Comparison of ENCODE assay signal across 8 cellular contexts in genomic region chr12:70243510-70244331, GRCh38. TPM values are rescaled to one million over a fixed set of nuclear protein-coding genes. Genes with fewer than 3 reads are reported as not detected.
A peak's percentile ranks its signal among the peaks of the same experiment; 100 is the strongest.
DNase-seq lines count a peak whose midpoint lies in the region; ATAC-seq and TF ChIP-seq lines count a peak whose summit lies in the region.

No MANE protein-coding gene starts in this region.

- H3F3A ChIP-seq in neural cell (ENCODE audit: insufficient read depth, low read length, poor library complexity, severe bottlenecking), result no peaks in the 10 kb centered on the region

- H3K27ac Mint-ChIP-seq in activated T-helper 2 cell treated with anti-CD3 and anti-CD28 coated beads, Interferon-gamma antibody, Interleukin-2, Interleukin-4, amounts not matched to agents 10 μg/mL and 5 μg/mL and 100 μg/mL, durations not matched to agents 14 hours and 24 hours and 36 hours, result peak overlapping the region; percentile 99
- H3K27ac Mint-ChIP-seq in stimulated activated naive CD8-positive, alpha-beta T cell treated with anti-CD3 and anti-CD28 coated beads, Interleukin-15, amount 100 ng/mL, for 72 hours, result peak overlapping the region; percentile 99 to 100

- TF ChIP-seq RAD21 in neural cell (conservative IDR thresholded peaks at IDR 0.05), result no peak

- intact Hi-C loops in Panc1 (cut with micrococcal nuclease; ENCODE audit: unreplicated experiment), result loop anchor here (10.0 kb wide), 1 partner anchor 339 kb away; no protein-coding TSS in a partner anchor
- intact Hi-C loops in activated T-helper 2 cell treated with anti-CD3 and anti-CD28 coated beads, Interferon-gamma antibody, Interleukin-2, Interleukin-4, amounts not matched to agents 10 μg/mL and 5 μg/mL and 100 μg/mL, durations not matched to agents 14 hours and 24 hours and 36 hours (cut with micrococcal nuclease), result loop anchor here (1.0 to 5.0 kb wide), 7 partner anchors 21 to 1436 kb away; partner anchors contain the start of genes KCNMB4, MDM2, RAB3IP and THAP2

- H3K36me3 ChIP-seq in Panc1 (ENCODE audit: control insufficient read depth, insufficient read depth, low read length), result peaks cover 7% of the 10 kb centered on the region
- H3K36me3 ChIP-seq in neural cell (ENCODE audit: insufficient read depth, low read length), result peaks cover 13% of the 10 kb centered on the region

- no peaks in the 10 kb centered on the region for H3K27me3 ChIP-seq in Panc1 (ENCODE audit: control insufficient read depth, insufficient read depth, low read length)
- no peaks in the 10 kb centered on the region for H3K27me3 ChIP-seq in neural cell (ENCODE audit: insufficient read depth, low read depth, low read length)

- H4K20me1 ChIP-seq in neural cell (ENCODE audit: insufficient read depth), result no peaks in the 10 kb centered on the region

- H3K27ac ChIP-seq in Panc1 (ENCODE audit: low read length) (peak overlapping the region; percentile 96), neural cell (ENCODE audit: low read length) (peak overlapping the region; percentile 97)

- peak; percentile 51 for ATAC-seq in GM21381 (IDR thresholded peaks at IDR 0.05; ENCODE audit: unreplicated experiment)
- peak; percentile 90 for ATAC-seq in Panc1
- peak; percentile 79 for ATAC-seq in stimulated activated naive CD8-positive, alpha-beta T cell treated with anti-CD3 and anti-CD28 coated beads, Interleukin-15, amount 100 ng/mL, for 72 hours

- H3K9ac ChIP-seq in neural cell (ENCODE audit: low read length), result peak overlapping the region; percentile 98

- H3K4me3 ChIP-seq in Panc1 (ENCODE audit: low read depth in 2 of 2, low read length in 2 of 2) (peak overlapping the region; percentile 93 to 98), fibroblast of the aortic adventitia (ENCODE audit: low read depth, low read length) (peak overlapping the region; percentile 86), neural cell (ENCODE audit: low read length) (peak overlapping the region; percentile 79)

- peak overlapping the region; percentile 97 for H3K4me3 Mint-ChIP-seq in activated T-helper 2 cell treated with anti-CD3 and anti-CD28 coated beads, Interferon-gamma antibody, Interleukin-2, Interleukin-4, amounts not matched to agents 10 μg/mL and 5 μg/mL and 100 μg/mL, durations not matched to agents 14 hours and 24 hours and 36 hours (ENCODE audit: low read depth)
- peak overlapping the region; percentile 91 to 98 for H3K4me3 Mint-ChIP-seq in stimulated activated naive CD8-positive, alpha-beta T cell treated with anti-CD3 and anti-CD28 coated beads, Interleukin-15, amount 100 ng/mL, for 72 hours

- CTCF ChIA-PET in Panc1 (lab: Charles Lee), result interaction anchor here (0.6 kb wide), 1 partner anchor 97 kb away, joined by 4 read pairs; no protein-coding TSS in a partner anchor

- no TSS peak for BruUV-seq in Panc1 (replicated peaks; lab: Mats Ljungman, UMichigan)

- H3K9me3 ChIP-seq in Panc1 (ENCODE audit: control insufficient read depth, insufficient read depth, low read depth, low read length), result no peaks in the 10 kb centered on the region
- no peaks in the 10 kb centered on the region for H3K9me3 ChIP-seq in neural cell (ENCODE audit: low read length)

- H3K4me1 ChIP-seq in Panc1 (ENCODE audit: control insufficient read depth, insufficient read depth, low read length), result peaks cover 32% of the 10 kb centered on the region

- H3K9me3 Mint-ChIP-seq in activated T-helper 2 cell treated with anti-CD3 and anti-CD28 coated beads, Interferon-gamma antibody, Interleukin-2, Interleukin-4, amounts not matched to agents 10 μg/mL and 5 μg/mL and 100 μg/mL, durations not matched to agents 14 hours and 24 hours and 36 hours, result no peaks in the 10 kb centered on the region
- peaks cover 0 to 7% of the 10 kb centered on the region in 2 donors for H3K9me3 Mint-ChIP-seq in stimulated activated naive CD8-positive, alpha-beta T cell treated with anti-CD3 and anti-CD28 coated beads, Interleukin-15, amount 100 ng/mL, for 72 hours

- DNase-seq in DMS153 (lab: John Stamatoyannopoulos, UW) (peak; percentile 64), HT1080 (ENCODE audit: low read depth) (peak; percentile 29), Panc1 (ENCODE audit: low read depth, low spot score) (no peak), fibroblast of the aortic adventitia (ENCODE audit: low read depth) (peak; percentile 57)
- DNase-seq in activated T-helper 2 cell treated with anti-CD3 and anti-CD28 coated beads, Interferon-gamma antibody, Interleukin-2, Interleukin-4, amounts not matched to agents 10 μg/mL and 5 μg/mL and 100 μg/mL, durations not matched to agents 14 hours and 24 hours and 36 hours (ENCODE audit: low spot score), result peak; percentile 49
- peak; percentile 40 to 73 for DNase-seq in stimulated activated naive CD8-positive, alpha-beta T cell treated with anti-CD3 and anti-CD28 coated beads, Interleukin-15, amount 100 ng/mL, for 72 hours

- peak overlapping the region; percentile 93 for H3K4me2 ChIP-seq in neural cell (ENCODE audit: low read length)

- H3K27me3 Mint-ChIP-seq in activated T-helper 2 cell treated with anti-CD3 and anti-CD28 coated beads, Interferon-gamma antibody, Interleukin-2, Interleukin-4, amounts not matched to agents 10 μg/mL and 5 μg/mL and 100 μg/mL, durations not matched to agents 14 hours and 24 hours and 36 hours (ENCODE audit: low read depth), result no peaks in the 10 kb centered on the region
- no peaks in the 10 kb centered on the region for H3K27me3 Mint-ChIP-seq in stimulated activated naive CD8-positive, alpha-beta T cell treated with anti-CD3 and anti-CD28 coated beads, Interleukin-15, amount 100 ng/mL, for 72 hours

- peaks cover 52% of the 10 kb centered on the region for H3K4me1 Mint-ChIP-seq in activated T-helper 2 cell treated with anti-CD3 and anti-CD28 coated beads, Interferon-gamma antibody, Interleukin-2, Interleukin-4, amounts not matched to agents 10 μg/mL and 5 μg/mL and 100 μg/mL, durations not matched to agents 14 hours and 24 hours and 36 hours (ENCODE audit: low read depth)
- peaks cover 60% of the 10 kb centered on the region for H3K4me1 Mint-ChIP-seq in stimulated activated naive CD8-positive, alpha-beta T cell treated with anti-CD3 and anti-CD28 coated beads, Interleukin-15, amount 100 ng/mL, for 72 hours

- TF ChIP-seq CTCF in Panc1 (IDR thresholded peaks at IDR 0.05), result no peak
- TF ChIP-seq CTCF in fibroblast of the aortic adventitia (IDR thresholded peaks at IDR 0.05; ENCODE audit: insufficient read depth, low read length), result no peak
- no peak for TF ChIP-seq CTCF in neural cell (IDR thresholded peaks at IDR 0.05; ENCODE audit: poor library complexity, severe bottlenecking)

- peaks cover 65% of the 10 kb centered on the region for H3K36me3 Mint-ChIP-seq in activated T-helper 2 cell treated with anti-CD3 and anti-CD28 coated beads, Interferon-gamma antibody, Interleukin-2, Interleukin-4, amounts not matched to agents 10 μg/mL and 5 μg/mL and 100 μg/mL, durations not matched to agents 14 hours and 24 hours and 36 hours (ENCODE audit: low read depth)

- peaks cover 68% of the 10 kb centered on the region for H3K79me2 ChIP-seq in neural cell (replicated peaks; ENCODE audit: insufficient read depth, low read length)

- in situ Hi-C loops in Panc1 (cut with HindIII; ENCODE audit: low pct_unique_long_range_greater_than_20kb, low sequenced_read_pairs), result no loop called here

- peak overlapping the region; percentile 98 for H2AFZ ChIP-seq in neural cell (ENCODE audit: low read depth, low read length)

- POLR2A ChIA-PET in Panc1 (lab: Charles Lee), result no interaction called here

- no peak for TF ChIP-seq EP300 in neural cell (conservative IDR thresholded peaks at IDR 0.05; ENCODE audit: poor library complexity, severe bottlenecking)

- no peaks in the 10 kb centered on the region for H3K9me2 ChIP-seq in neural cell (ENCODE audit: insufficient read depth, low read length)

TF ChIP-seq in neural cell, 6 proteins besides CTCF, POLR2A, EP300 and RAD21:
- TF ChIP-seq SMC3 (conservative IDR thresholded peaks at IDR 0.05; ENCODE audit: poor library complexity), result no peak
- peak; percentile 33 for TF ChIP-seq POLR2AphosphoS5 (IDR thresholded peaks at IDR 0.05)
- TF ChIP-seq EZH2 (IDR thresholded peaks at IDR 0.05; ENCODE audit: borderline replicate concordance, insufficient read depth, low read length, poor library complexity, severe bottlenecking), result no peak

RNA-seq across cellular contexts. Expression of gene CNOT2, which starts 0.5 kb away (rescaled TPM):
- total RNA-seq in HT1080 (2014; rRNA removed; shearing (Covaris generic)), result 85.2 and 109 TPM in 2 replicates
- polyA plus RNA-seq in HT1080 (2015; cell fraction: cytosol; rRNA removed), result 44.6 and 63.3 TPM in 2 replicates
- 116 and 121 TPM in 2 replicates for polyA plus RNA-seq in HT1080 (2015; cell fraction: nucleus; rRNA removed)
- total RNA-seq in Panc1 (2021; ENCODE audit: unreplicated experiment) (49.3 TPM), fibroblast of the aortic adventitia (ENCODE audit: low replicate concordance) (58.9 and 135 TPM in 2 replicates)
- polyA plus RNA-seq in Panc1 (2012; ENCODE audit: insufficient read length), result 60.1 TPM
- total RNA-seq in activated T-helper 2 cell treated with anti-CD3 and anti-CD28 coated beads, Interferon-gamma antibody, Interleukin-2, Interleukin-4, amounts not matched to agents 10 μg/mL and 5 μg/mL and 100 μg/mL, durations not matched to agents 14 hours and 24 hours and 36 hours, result 67.1 and 69.1 TPM in 2 replicates
- 144 and 158 TPM in 2 replicates for polyA plus RNA-seq in neural cell
- polyA minus RNA-seq in neural cell, result 413 and 492 TPM in 2 replicates
